In genomic region chr5:134411228-134411545, GRCh38 we compare ENCODE assay signal across 8 cellular contexts. TPM values are rescaled to one million over a fixed set of nuclear protein-coding genes. Genes with fewer than 3 reads are reported as not detected.
DNase-seq lines count a peak whose midpoint lies in the region; ATAC-seq and TF ChIP-seq lines count a peak whose summit lies in the region.

No MANE protein-coding gene starts in this region.

- POLR2A ChIA-PET in GM10248 (lab: Yijun Ruan, JAX), result no interaction called here

- no peaks in the 10 kb centered on the region for H3K9me3 Mint-ChIP-seq in mesothelial cell of epicardium

- no peaks in the 10 kb centered on the region for H3K36me3 Mint-ChIP-seq in mesothelial cell of epicardium

- H3K36me3 ChIP-seq in left ventricle myocardium inferior (peaks cover 4% of the 10 kb centered on the region), brain microvascular endothelial cell (replicated peaks) (no peaks in the 10 kb centered on the region), vagina (peaks cover 0 to 7% of the 10 kb centered on the region in 2 donors)

- H3K9me3 ChIP-seq in left ventricle myocardium inferior (replicated peaks) (no peaks in the 10 kb centered on the region), vagina (no peaks in the 10 kb centered on the region)

- DNase-seq in left ventricle myocardium inferior (no peak), cardiac septum (ENCODE audit: low spot score) (no peak), brain microvascular endothelial cell (no peak), mesothelial cell of epicardium (ENCODE audit: low spot score in 2 of 2, unreplicated experiment in 2 of 2) (no peak), vagina (ENCODE audit: extremely low spot score in 2 of 2) (no peak), NCI-H1436 treated with DMSO at 0.1 percent for 48 hours (lab: John Stamatoyannopoulos, UW) (no peak), GM10248 (ENCODE audit: extremely low spot score) (no peak)

- peak overlapping the region; percentile 96 for H3K4me3 Mint-ChIP-seq in mesothelial cell of epicardium

- intact Hi-C loops in left ventricle myocardium inferior (cut with micrococcal nuclease), result loop anchor here (5.0 to 10.0 kb wide), 2 partner anchors 56 to 96 kb away; no protein-coding TSS in a partner anchor
- intact Hi-C loops in cardiac septum (cut with DNase I), result loop anchor here (2.0 to 5.0 kb wide), 3 partner anchors 38 to 109 kb away; no protein-coding TSS in a partner anchor
- intact Hi-C loops in vagina (cut with DNase I), result loop anchor here (2.0 to 5.0 kb wide), 2 partner anchors 116 to 166 kb away; no protein-coding TSS in a partner anchor

- TF ChIP-seq CTCF in left ventricle myocardium inferior (IDR thresholded peaks at IDR 0.05; ENCODE audit: borderline replicate concordance), result no peak
- no peak for TF ChIP-seq CTCF in brain microvascular endothelial cell (IDR thresholded peaks at IDR 0.05; ENCODE audit: low read depth, low read length, missing control alignments)
- no peak for TF ChIP-seq CTCF in mesothelial cell of epicardium (IDR thresholded peaks at IDR 0.05; ENCODE audit: unreplicated experiment)
- TF ChIP-seq CTCF in vagina (IDR thresholded peaks at IDR 0.05), result no peak
- TF ChIP-seq CTCF in GM10248 (IDR thresholded peaks at IDR 0.05; ENCODE audit: control extremely low read depth, extremely low read depth, low read depth, missing control alignments), result no peak

- no peak for TF ChIP-seq POLR2A in vagina (IDR thresholded peaks at IDR 0.05)

- peaks cover 28% of the 10 kb centered on the region for H3K4me1 Mint-ChIP-seq in mesothelial cell of epicardium

- in situ Hi-C loops in brain microvascular endothelial cell (cut with HindIII; ENCODE audit: low pct_ligation_motif_present, low sequenced_read_pairs), result no loop called here

- H3K4me1 ChIP-seq in left ventricle myocardium inferior (peaks cover 44% of the 10 kb centered on the region), vagina (peaks cover 35% of the 10 kb centered on the region)

- CTCF ChIA-PET in GM10248 (lab: Yijun Ruan, JAX), result interaction anchor here (0.6 to 3.5 kb wide), 34 partner anchors 9 to 266 kb away, joined by 3 to 25 read pairs (median 5); no protein-coding TSS in a partner anchor

- no peaks in the 10 kb centered on the region for H3K27me3 Mint-ChIP-seq in mesothelial cell of epicardium (ENCODE audit: low read depth)

- ATAC-seq in HG03045 (IDR thresholded peaks at IDR 0.05; ENCODE audit: unreplicated experiment), result no peak

- H3K4me3 ChIP-seq in left ventricle myocardium inferior (peak overlapping the region; percentile 88), brain microvascular endothelial cell (ENCODE audit: low read depth, low read length) (peak overlapping the region; percentile 89), vagina (peak overlapping the region; percentile 79 to 87)

- H3K27me3 ChIP-seq in left ventricle myocardium inferior (ENCODE audit: low read depth) (no peaks in the 10 kb centered on the region), brain microvascular endothelial cell (replicated peaks) (no peaks in the 10 kb centered on the region), vagina (no peaks in the 10 kb centered on the region)

- H3K27ac ChIP-seq in left ventricle myocardium inferior (replicated peaks), result peak overlapping the region; percentile 93
- no peak overlapping the region for H3K27ac ChIP-seq in brain microvascular endothelial cell
- peak overlapping the region; percentile 85 for H3K27ac ChIP-seq in vagina

- H3K27ac Mint-ChIP-seq in mesothelial cell of epicardium, result peak overlapping the region; percentile 82

RNA-seq across cellular contexts. Expression of gene CDKN2AIPNL, which starts 0.5 kb away (rescaled TPM):
- total RNA-seq in left ventricle myocardium inferior, result 39.6 TPM
- 27.2 TPM for total RNA-seq in cardiac septum
- 22.2 to 24.9 TPM (median 22.6 TPM) in 3 replicates for total RNA-seq in mesothelial cell of epicardium
- 18.4 TPM for total RNA-seq in vagina

RNA-seq across cellular contexts. Expression of gene UBE2B, which starts 39.8 kb away (rescaled TPM):
- total RNA-seq in left ventricle myocardium inferior, result 246 TPM
- 180 TPM for total RNA-seq in cardiac septum
- 66.3 to 71.9 TPM (median 69.1 TPM) in 3 replicates for total RNA-seq in mesothelial cell of epicardium
- 68.3 TPM for total RNA-seq in vagina

RNA-seq across cellular contexts. Expression of gene CDKL3, which starts 44.2 kb away (rescaled TPM):
- total RNA-seq in left ventricle myocardium inferior, result 5.9 TPM
- total RNA-seq in cardiac septum, result 4.0 TPM
- total RNA-seq in mesothelial cell of epicardium, result 4.8 to 5.1 TPM (median 5.0 TPM) in 3 replicates
- 1.7 TPM for total RNA-seq in vagina
